Comparison of ENCODE assay signal across 25 cellular contexts in genomic region chr5:765948-766631, GRCh38. TPM values are rescaled to one million over a fixed set of nuclear protein-coding genes. Genes with fewer than 3 reads are reported as not detected.
A peak's percentile ranks its signal among the peaks of the same experiment; 100 is the strongest.
DNase-seq lines count a peak whose midpoint lies in the region; ATAC-seq, FAIRE-seq and TF ChIP-seq lines count a peak whose summit lies in the region.
"Had no signal": no experiment of that assay in that cellular context is flagged by ENCODE, and none has a peak within 500 bp of the region (broad histone marks: within the 10 kb centered on the region; RNA-seq: fewer than 3 reads in every experiment).

No MANE protein-coding gene starts in this region.

- TF ChIP-seq POLR2A in H54 (IDR thresholded peaks at IDR 0.05; ENCODE audit: low read depth, low read length) = no peak

- no peak for ATAC-seq in activated CD4-positive, alpha-beta T cell treated with anti-CD3 and anti-CD28 coated beads for 36 hours
- ATAC-seq in sciatic nerve (no peak), GM18502 (IDR thresholded peaks at IDR 0.05; ENCODE audit: poor library complexity, unreplicated experiment) (no peak), HG03342 (IDR thresholded peaks at IDR 0.05; ENCODE audit: unreplicated experiment) (no peak)
- ATAC-seq: A549; stimulated activated naive B cell treated with anti-CD40 and anti-IgM and Interleukin-4, amounts not matched to agents 10 μg/mL and 1 μg/mL and 100 μg/mL, for 72 hours had no signal

- no peak for TF ChIP-seq CTCF in glutamatergic neuron (IDR thresholded peaks at IDR 0.05; ENCODE audit: partially characterized antibody, unreplicated experiment)

- intact Hi-C loops in activated CD4-positive, alpha-beta T cell treated with anti-CD3 and anti-CD28 coated beads, Interleukin-2, amount 10 ng/mL, durations not matched to agents 24 days and 14 days (cut with micrococcal nuclease) = no loop called here
- intact Hi-C loops in activated CD4-positive, alpha-beta T cell treated with anti-CD3 and anti-CD28 coated beads for 36 hours (cut with DNase I, micrococcal nuclease) = no loop called here
- intact Hi-C loops in sciatic nerve (cut with DNase I) = no loop called here

- H3K9me3 Mint-ChIP-seq in activated CD4-positive, alpha-beta T cell treated with anti-CD3 and anti-CD28 coated beads, Interleukin-2, amount 10 ng/mL, durations not matched to agents 24 days and 14 days = no peaks in the 10 kb centered on the region
- H3K9me3 Mint-ChIP-seq in activated CD4-positive, alpha-beta T cell treated with anti-CD3 and anti-CD28 coated beads for 36 hours (ENCODE audit: low read depth) = no peaks in the 10 kb centered on the region
- peaks cover 24% of the 10 kb centered on the region for H3K9me3 Mint-ChIP-seq in glutamatergic neuron (ENCODE audit: unreplicated experiment)
- H3K9me3 Mint-ChIP-seq: neural crest cell had no signal

- CTCF ChIA-PET in activated CD4-positive, alpha-beta T cell treated with anti-CD3 and anti-CD28 coated beads for 36 hours (lab: Charles Lee) = no interaction called here

- no peak for FAIRE-seq in H54 (lab: Jason Lieb, UNC)
- FAIRE-seq: A549, GM12892, small intestine had no signal

- no peak overlapping the region for H3K27ac Mint-ChIP-seq in activated CD4-positive, alpha-beta T cell treated with anti-CD3 and anti-CD28 coated beads, Interleukin-2, amount 10 ng/mL, durations not matched to agents 24 days and 14 days
- no peak overlapping the region for H3K27ac Mint-ChIP-seq in activated CD4-positive, alpha-beta T cell treated with anti-CD3 and anti-CD28 coated beads for 36 hours
- peak overlapping the region; percentile 43 for H3K27ac Mint-ChIP-seq in glutamatergic neuron (ENCODE audit: unreplicated experiment)
- H3K27ac Mint-ChIP-seq: stimulated activated naive B cell treated with anti-CD40 and anti-IgM and Interleukin-4, amounts not matched to agents 10 μg/mL and 1 μg/mL and 100 μg/mL, for 72 hours had no signal

- POLR2A ChIA-PET in activated CD4-positive, alpha-beta T cell treated with anti-CD3 and anti-CD28 coated beads for 36 hours (lab: Charles Lee) = no interaction called here

- no peaks in the 10 kb centered on the region for H3K27me3 Mint-ChIP-seq in activated CD4-positive, alpha-beta T cell treated with anti-CD3 and anti-CD28 coated beads, Interleukin-2, amount 10 ng/mL, durations not matched to agents 24 days and 14 days
- no peaks in the 10 kb centered on the region for H3K27me3 Mint-ChIP-seq in activated CD4-positive, alpha-beta T cell treated with anti-CD3 and anti-CD28 coated beads for 36 hours
- peaks cover 5% of the 10 kb centered on the region for H3K27me3 Mint-ChIP-seq in glutamatergic neuron (ENCODE audit: unreplicated experiment)

- DNase-seq in activated CD4-positive, alpha-beta T cell treated with anti-CD3 and anti-CD28 coated beads, Interleukin-2, amount 10 ng/mL, durations not matched to agents 24 days and 14 days = peak; percentile 51
- DNase-seq in activated CD4-positive, alpha-beta T cell treated with anti-CD3 and anti-CD28 coated beads for 36 hours = no peak
- DNase-seq in H54 (ENCODE audit: insufficient read length, low spot score) = peak; percentile 2
- DNase-seq in glutamatergic neuron = no peak
- DNase-seq in sciatic nerve (ENCODE audit: low spot score) = peak; percentile 55
- no peak for DNase-seq in stimulated activated naive CD4-positive, alpha-beta T cell (lab: John Stamatoyannopoulos, UW)
- DNase-seq: activated CD4-positive, alpha-beta T cell treated with anti-CD3 and anti-CD28 coated beads, Interleukin-2, amount 50 U/mL, for 4 hours; DMS79 treated with DMSO at 0.1 percent for 48 hours; heart right ventricle; left ventricle myocardium inferior; MG63; NCI-H1417 treated with DMSO at 0.1 percent for 48 hours; NCI-H2107; NCI-H446 treated with DMSO at 0.1 percent for 48 hours; NK-92 treated with Interleukin-12 subunit alpha and Interleukin-12 subunit beta, amount 100 ng/mL, for 24 hours; small intestine; stimulated activated naive B cell treated with anti-CD40 and anti-IgM and Interleukin-4, amounts not matched to agents 10 μg/mL and 1 μg/mL and 100 μg/mL, for 72 hours had no signal

- H3K4me1 Mint-ChIP-seq in activated CD4-positive, alpha-beta T cell treated with anti-CD3 and anti-CD28 coated beads, Interleukin-2, amount 10 ng/mL, durations not matched to agents 24 days and 14 days = no peaks in the 10 kb centered on the region
- no peaks in the 10 kb centered on the region for H3K4me1 Mint-ChIP-seq in activated CD4-positive, alpha-beta T cell treated with anti-CD3 and anti-CD28 coated beads for 36 hours
- peaks cover 10% of the 10 kb centered on the region for H3K4me1 Mint-ChIP-seq in glutamatergic neuron (ENCODE audit: low read depth, unreplicated experiment)
- H3K4me1 Mint-ChIP-seq: neural crest cell; stimulated activated naive B cell treated with anti-CD40 and anti-IgM and Interleukin-4, amounts not matched to agents 10 μg/mL and 1 μg/mL and 100 μg/mL, for 72 hours had no signal

- no peaks in the 10 kb centered on the region for H3K36me3 Mint-ChIP-seq in activated CD4-positive, alpha-beta T cell treated with anti-CD3 and anti-CD28 coated beads, Interleukin-2, amount 10 ng/mL, durations not matched to agents 24 days and 14 days (ENCODE audit: low read depth)
- H3K36me3 Mint-ChIP-seq in activated CD4-positive, alpha-beta T cell treated with anti-CD3 and anti-CD28 coated beads for 36 hours (ENCODE audit: low read depth) = no peaks in the 10 kb centered on the region
- peaks cover 20% of the 10 kb centered on the region for H3K36me3 Mint-ChIP-seq in glutamatergic neuron (ENCODE audit: unreplicated experiment)
- H3K36me3 Mint-ChIP-seq: stimulated activated naive B cell treated with anti-CD40 and anti-IgM and Interleukin-4, amounts not matched to agents 10 μg/mL and 1 μg/mL and 100 μg/mL, for 72 hours had no signal

- H3K4me3 Mint-ChIP-seq in activated CD4-positive, alpha-beta T cell treated with anti-CD3 and anti-CD28 coated beads, Interleukin-2, amount 10 ng/mL, durations not matched to agents 24 days and 14 days = no peak overlapping the region
- H3K4me3 Mint-ChIP-seq in activated CD4-positive, alpha-beta T cell treated with anti-CD3 and anti-CD28 coated beads for 36 hours = no peak overlapping the region
- no peak overlapping the region for H3K4me3 Mint-ChIP-seq in glutamatergic neuron (ENCODE audit: unreplicated experiment)
- H3K4me3 Mint-ChIP-seq: H9; neural crest cell; stimulated activated naive B cell treated with anti-CD40 and anti-IgM and Interleukin-4, amounts not matched to agents 10 μg/mL and 1 μg/mL and 100 μg/mL, for 72 hours had no signal

RNA-seq across cellular contexts. Expression of gene ZDHHC11B, which starts 18.4 kb away (rescaled TPM):
- total RNA-seq in activated CD4-positive, alpha-beta T cell treated with anti-CD3 and anti-CD28 coated beads, Interleukin-2, amount 10 ng/mL, durations not matched to agents 24 days and 14 days = not detected in 2 replicates
- total RNA-seq in activated CD4-positive, alpha-beta T cell treated with anti-CD3 and anti-CD28 coated beads for 36 hours = under 1 TPM; 0.48 to 0.61 TPM
- total RNA-seq in glutamatergic neuron (ENCODE audit: unreplicated experiment) = 42.8 TPM
- total RNA-seq in sciatic nerve = 1.9 TPM
- total RNA-seq: dermis microvascular lymphatic vessel endothelial cell, pulmonary artery endothelial cell had no signal

Comparison
In these comparisons a context has a peak if more than half of its experiments do, and no peak if none do; other contexts are left out.
1. DNase-seq: peak in activated CD4-positive, alpha-beta T cell treated with anti-CD3 and anti-CD28 coated beads, Interleukin-2, amount 10 ng/mL, durations not matched to agents 24 days and 14 days (single experiment), H54 (single experiment) and sciatic nerve (single experiment); none in activated CD4-positive, alpha-beta T cell treated with anti-CD3 and anti-CD28 coated beads for 36 hours (single experiment), glutamatergic neuron (single experiment) and stimulated activated naive CD4-positive, alpha-beta T cell (0 of 6).
2. RNA of gene ZDHHC11B, which starts 18.4 kb away (total RNA-seq): 42.8 TPM in glutamatergic neuron (single experiment); 1.9 TPM in sciatic nerve (single experiment), 0.48 to 0.61 TPM in activated CD4-positive, alpha-beta T cell treated with anti-CD3 and anti-CD28 coated beads for 36 hours and not detected in activated CD4-positive, alpha-beta T cell treated with anti-CD3 and anti-CD28 coated beads, Interleukin-2, amount 10 ng/mL, durations not matched to agents 24 days and 14 days; every median in the first group is over 10 times any median in the second.